ENCODE assay signal across 19 cellular contexts in genomic region chr3:132083583-132084372, GRCh38. TPM values are rescaled to one million over a fixed set of nuclear protein-coding genes. Genes with fewer than 3 reads are reported as not detected.
DNase-seq lines count a peak whose midpoint lies in the region; ATAC-seq and TF ChIP-seq lines count a peak whose summit lies in the region.
"Had no signal": no experiment of that assay in that cellular context is flagged by ENCODE, and none has a peak within 500 bp of the region (broad histone marks: within the 10 kb centered on the region; RNA-seq: fewer than 3 reads in every experiment).

No MANE protein-coding gene starts in this region.

- intact Hi-C loops in Calu3 (cut with micrococcal nuclease; ENCODE audit: unreplicated experiment), result loop anchor here (1.0 to 2.0 kb wide), 2 partner anchors 45 to 53 kb away; no protein-coding TSS in a partner anchor
- intact Hi-C loops in mammary epithelial cell (cut with micrococcal nuclease), result no loop called here
- intact Hi-C loops in stomach (cut with DNase I; ENCODE audit: low total_unique reads), result no loop called here

- H4K20me1 ChIP-seq in mammary epithelial cell (ENCODE audit: insufficient read depth, low read length), result no peaks in the 10 kb centered on the region

- CTCF ChIA-PET in Calu3 (lab: Charles Lee), result interaction anchor here (0.6 to 2.1 kb wide), 13 partner anchors 9 to 895 kb away, joined by 3 to 9 read pairs (median 3); partner anchors contain the start of gene CPNE4
- CTCF ChIA-PET in mammary epithelial cell (lab: Charles Lee; ENCODE audit: low non-redundant PET), result no interaction called here

- no peak overlapping the region for H3K4me2 ChIP-seq in mammary epithelial cell (ENCODE audit: insufficient read depth, low read depth, low read length)

- dilution Hi-C loops in mammary epithelial cell (cut with HindIII; ENCODE audit: low sequenced_read_pairs), result no loop called here

- no peaks in the 10 kb centered on the region for H3K36me3 Mint-ChIP-seq in Calu3 (ENCODE audit: insufficient read depth, unreplicated experiment)
- H3K36me3 Mint-ChIP-seq: activated CD8-positive, alpha-beta memory T cell treated with anti-CD3 and anti-CD28 coated beads, Interleukin-2, amount 10 ng/mL, durations not matched to agents 7 days and 5 days; naive thymus-derived CD4-positive, alpha-beta T cell had no signal

- H3K36me3 ChIP-seq in HUES6 (ENCODE audit: control insufficient read depth, insufficient read depth, low read length) (no peaks in the 10 kb centered on the region), mammary epithelial cell (ENCODE audit: insufficient read depth, low read length) (no peaks in the 10 kb centered on the region), stomach (no peaks in the 10 kb centered on the region)
- H3K36me3 ChIP-seq: colonic mucosa, right lobe of liver, SJSA1 had no signal

- H3K4me3 Mint-ChIP-seq in Calu3 (ENCODE audit: low read depth, unreplicated experiment), result peak overlapping the region; percentile 31
- H3K4me3 Mint-ChIP-seq: activated CD8-positive, alpha-beta memory T cell treated with anti-CD3 and anti-CD28 coated beads, Interleukin-2, amount 10 ng/mL, durations not matched to agents 7 days and 5 days; naive thymus-derived CD4-positive, alpha-beta T cell had no signal

- H3K79me2 ChIP-seq in mammary epithelial cell (ENCODE audit: insufficient read depth, low read length), result no peaks in the 10 kb centered on the region

- H2AFZ ChIP-seq in mammary epithelial cell (ENCODE audit: low read depth, low read length), result no peak overlapping the region

- peaks cover 5% of the 10 kb centered on the region for H3K9me3 Mint-ChIP-seq in Calu3 (ENCODE audit: low read depth, unreplicated experiment)

- in situ Hi-C loops in mammary epithelial cell (cut with MboI; ENCODE audit: low sequenced_read_pairs in 2 of 2), result no loop called here

- peaks cover 18% of the 10 kb centered on the region for H3K4me1 ChIP-seq in HUES6 (ENCODE audit: control insufficient read depth, insufficient read depth, low read length)
- peaks cover 8% of the 10 kb centered on the region for H3K4me1 ChIP-seq in mammary epithelial cell (ENCODE audit: insufficient read depth, low read length)
- no peaks in the 10 kb centered on the region for H3K4me1 ChIP-seq in stomach
- H3K4me1 ChIP-seq: colonic mucosa, right lobe of liver had no signal

- TF ChIP-seq CTCF in Calu3 (IDR thresholded peaks at IDR 0.05; ENCODE audit: unreplicated experiment) (no peak), mammary epithelial cell (conservative IDR thresholded peaks at IDR 0.05 in 1 of 2, IDR thresholded peaks at IDR 0.05 in 1 of 2; ENCODE audit: extremely low read depth in 1 of 2, insufficient read depth in 1 of 2, low read depth in 1 of 2, low read length in 2 of 2) (no peak), stomach (IDR thresholded peaks at IDR 0.05) (no peak)

- WGBS in mammary epithelial cell (ENCODE audit: low coverage, missing lambda C conversion rate), result 23% methylated on average over 6 of the region's 6 CpGs
- 64 to 77% (median 69%) methylated on average over 6 of the region's 6 CpGs for WGBS in stomach, 5 donors

- TF ChIP-seq POLR2A in stomach (IDR thresholded peaks at IDR 0.05), result no peak

- H3K9me3 ChIP-seq in HUES6 (ENCODE audit: control insufficient read depth, insufficient read depth, low read depth, low read length), result no peaks in the 10 kb centered on the region
- no peaks in the 10 kb centered on the region for H3K9me3 ChIP-seq in mammary epithelial cell (replicated peaks; ENCODE audit: insufficient read depth, low read length)
- H3K9me3 ChIP-seq in stomach, result peaks cover 0 to 3% (median 0%) of the 10 kb centered on the region in 4 donors
- H3K9me3 ChIP-seq: colonic mucosa, right lobe of liver, SJSA1 had no signal

- H3K9ac ChIP-seq in HUES6 (ENCODE audit: low read length) (no peak overlapping the region), mammary epithelial cell (ENCODE audit: insufficient read depth, low read length) (no peak overlapping the region)

- peak overlapping the region; percentile 79; the same call in 1 of the 2 replicates for H3K27ac ChIP-seq in HUES6 (ENCODE audit: low read depth, low read length)
- H3K27ac ChIP-seq in mammary epithelial cell (ENCODE audit: insufficient read depth, low read depth, low read length), result no peak overlapping the region
- no peak overlapping the region for H3K27ac ChIP-seq in stomach
- H3K27ac ChIP-seq: colonic mucosa, right lobe of liver, SJSA1 had no signal

- ATAC-seq in GM21528 (IDR thresholded peaks at IDR 0.05; ENCODE audit: low FRiP score, unreplicated experiment), result no peak
- ATAC-seq: activated CD8-positive, alpha-beta memory T cell treated with anti-CD3 and anti-CD28 coated beads, Interleukin-2, amount 10 ng/mL, durations not matched to agents 7 days and 5 days; left cardiac atrium; naive thymus-derived CD4-positive, alpha-beta T cell had no signal

- H3K27ac Mint-ChIP-seq in Calu3 (ENCODE audit: unreplicated experiment), result peak overlapping the region; percentile 0
- H3K27ac Mint-ChIP-seq: activated CD8-positive, alpha-beta memory T cell treated with anti-CD3 and anti-CD28 coated beads, Interleukin-2, amount 10 ng/mL, durations not matched to agents 7 days and 5 days; naive thymus-derived CD4-positive, alpha-beta T cell had no signal

- H3K4me1 Mint-ChIP-seq in Calu3 (ENCODE audit: low read depth, unreplicated experiment), result peaks cover 49% of the 10 kb centered on the region
- H3K4me1 Mint-ChIP-seq: activated CD8-positive, alpha-beta memory T cell treated with anti-CD3 and anti-CD28 coated beads, Interleukin-2, amount 10 ng/mL, durations not matched to agents 7 days and 5 days; naive thymus-derived CD4-positive, alpha-beta T cell had no signal

- H3K27me3 ChIP-seq in HUES6 (ENCODE audit: control insufficient read depth, insufficient read depth, low read length), result no peaks in the 10 kb centered on the region
- no peaks in the 10 kb centered on the region for H3K27me3 ChIP-seq in mammary epithelial cell (ENCODE audit: insufficient read depth, low read length)
- no peaks in the 10 kb centered on the region for H3K27me3 ChIP-seq in stomach
- H3K27me3 ChIP-seq: colonic mucosa, right lobe of liver had no signal

- TF ChIP-seq EP300 in stomach (IDR thresholded peaks at IDR 0.05), result no peak

- no peaks in the 10 kb centered on the region for H3K27me3 Mint-ChIP-seq in Calu3 (ENCODE audit: unreplicated experiment)
- H3K27me3 Mint-ChIP-seq: activated CD8-positive, alpha-beta memory T cell treated with anti-CD3 and anti-CD28 coated beads, Interleukin-2, amount 10 ng/mL, durations not matched to agents 7 days and 5 days had no signal

- BruUV-seq in Calu3 (replicated peaks; lab: Mats Ljungman, UMichigan), result no TSS peak
- BruUV-seq in mammary epithelial cell (replicated peaks; lab: Mats Ljungman, UMichigan), result no TSS peak

- H3K4me3 ChIP-seq in HUES6 (ENCODE audit: low read depth, low read length), result 0 out of 2 replicates have a peak overlapping the region, but pooled peaks have one; percentile 5
- no peak overlapping the region for H3K4me3 ChIP-seq in mammary epithelial cell (replicated peaks in 1 of 3; ENCODE audit: insufficient read depth in 1 of 3, low read depth in 2 of 3, low read length in 3 of 3)
- no peak overlapping the region for H3K4me3 ChIP-seq in stomach
- H3K4me3 ChIP-seq: colonic mucosa, right lobe of liver, SJSA1 had no signal

- DNase-seq in Calu3, result peak; percentile 54
- DNase-seq in mammary epithelial cell, result peak; percentile 71
- peak; percentile 9 for DNase-seq in iPS-NIHi11 (ENCODE audit: low spot score)
- no peak for DNase-seq in stomach
- no peak for DNase-seq in RPMI8226
- DNase-seq in SW480 (ENCODE audit: low spot score), result no peak
- DNase-seq: activated CD8-positive, alpha-beta memory T cell treated with anti-CD3 and anti-CD28 coated beads, Interleukin-2, amount 10 ng/mL, durations not matched to agents 7 days and 5 days; activated naive CD4-positive, alpha-beta T cell treated with anti-CD3 and anti-CD28 coated beads, Interleukin-2, amount 50 U/mL, for 16 hours; AML-193; colonic mucosa; left cardiac atrium; naive thymus-derived CD4-positive, alpha-beta T cell; NCI-H1694 treated with DMSO at 0.1 percent for 48 hours; right lobe of liver; stimulated activated naive CD4-positive, alpha-beta T cell had no signal

RNA-seq across cellular contexts. Expression of gene CPNE4, which starts 49.0 kb away (rescaled TPM):
- total RNA-seq in Calu3 (2022), result 23.2 and 31.1 TPM in 2 replicates
- 1 to 10 TPM; 1.5 to 1.7 TPM for total RNA-seq in mammary epithelial cell
- polyA plus RNA-seq in mammary epithelial cell, result 0.62 TPM
- not detected for polyA minus RNA-seq in mammary epithelial cell
- total RNA-seq in stomach, result 1 to 10 TPM; 1.6 to 8.9 (median 3.5) TPM
- polyA plus RNA-seq in stomach, result under 1 TPM; 0.15 to 0.30 (median 0.25) TPM
- total RNA-seq: activated CD8-positive, alpha-beta memory T cell treated with anti-CD3 and anti-CD28 coated beads, Interleukin-2, amount 10 ng/mL, durations not matched to agents 7 days and 5 days; Daoy; naive thymus-derived CD4-positive, alpha-beta T cell; right lobe of liver had no signal
- polyA plus RNA-seq: naive thymus-derived CD4-positive, alpha-beta T cell had no signal

Comparison
In these comparisons a context has a peak if more than half of its experiments do, and no peak if none do; other contexts are left out.
1. DNase-seq: peak in Calu3 (single experiment), mammary epithelial cell (single experiment) and iPS-NIHi11 (single experiment); none in stomach (single experiment), RPMI8226 (single experiment) and SW480 (single experiment).